8 cellular contexts compared by ENCODE assay signal in the genomic region with DNA sequence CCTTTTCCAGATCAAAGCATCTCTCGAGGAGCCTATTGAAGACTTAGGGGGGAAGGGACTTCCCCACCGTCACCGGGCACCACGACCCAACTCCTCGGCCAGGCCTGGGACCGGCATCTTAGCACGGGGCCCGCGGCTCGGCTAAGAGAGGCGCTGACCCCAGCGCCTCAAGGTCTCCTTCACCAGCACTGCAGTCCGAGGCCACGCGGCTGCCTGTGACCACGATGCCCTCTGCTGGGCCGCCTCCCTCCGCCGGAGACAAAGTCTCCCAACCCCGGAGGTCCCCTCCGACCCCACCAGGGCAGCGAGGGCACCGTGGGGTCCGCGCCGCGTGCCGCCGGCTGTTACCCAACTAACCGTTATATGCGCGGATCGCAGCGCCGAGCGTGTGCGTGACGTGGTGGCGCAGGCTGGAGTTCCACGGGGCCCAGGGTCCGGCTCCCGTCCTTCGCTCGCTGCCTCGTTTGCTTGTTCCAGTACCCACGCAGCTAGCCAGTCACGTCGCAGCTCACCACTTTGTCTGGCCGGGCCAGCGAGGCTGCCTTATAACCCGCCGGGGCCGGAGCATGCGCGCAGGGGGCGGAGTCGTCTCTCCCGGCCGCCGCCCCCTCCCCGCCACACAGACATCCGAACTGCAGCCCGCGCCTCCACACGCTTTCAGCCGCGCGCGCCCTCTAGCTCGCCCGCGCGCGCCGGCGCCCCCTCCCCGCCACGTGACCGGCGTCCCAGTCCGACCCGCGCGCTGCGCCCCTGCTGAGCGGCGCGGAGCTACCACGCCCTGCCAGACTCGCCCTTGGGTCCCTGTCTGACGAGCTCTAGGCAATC. TPM values are rescaled to one million over a fixed set of nuclear protein-coding genes. Genes with fewer than 3 reads are reported as not detected.
DNase-seq lines count a peak whose midpoint lies in the region; ATAC-seq, FAIRE-seq and TF ChIP-seq lines count a peak whose summit lies in the region.

A gene with protein sequence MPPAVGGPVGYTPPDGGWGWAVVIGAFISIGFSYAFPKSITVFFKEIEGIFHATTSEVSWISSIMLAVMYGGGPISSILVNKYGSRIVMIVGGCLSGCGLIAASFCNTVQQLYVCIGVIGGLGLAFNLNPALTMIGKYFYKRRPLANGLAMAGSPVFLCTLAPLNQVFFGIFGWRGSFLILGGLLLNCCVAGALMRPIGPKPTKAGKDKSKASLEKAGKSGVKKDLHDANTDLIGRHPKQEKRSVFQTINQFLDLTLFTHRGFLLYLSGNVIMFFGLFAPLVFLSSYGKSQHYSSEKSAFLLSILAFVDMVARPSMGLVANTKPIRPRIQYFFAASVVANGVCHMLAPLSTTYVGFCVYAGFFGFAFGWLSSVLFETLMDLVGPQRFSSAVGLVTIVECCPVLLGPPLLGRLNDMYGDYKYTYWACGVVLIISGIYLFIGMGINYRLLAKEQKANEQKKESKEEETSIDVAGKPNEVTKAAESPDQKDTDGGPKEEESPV (minus strand): TSS at position 519 of the 825 bp plus-strand sequence. CDS start 26,888 bp downstream, outside the sequence.

- no peak for FAIRE-seq in astrocyte (lab: Jason Lieb, UNC)

- H3K79me2 ChIP-seq in astrocyte (ENCODE audit: insufficient read depth, low read length): peaks cover 96% of the 10 kb centered on the region

- H2AFZ ChIP-seq in astrocyte (ENCODE audit: low read depth, low read length): peak within 1 kb of the TSS; percentile 97

- DNase-seq in NCI-H2029 (lab: John Stamatoyannopoulos, UW) (peak; percentile 42), astrocyte (ENCODE audit: low read depth) (peak; percentile 85), hepatic stellate cell (ENCODE audit: low spot score) (peak; percentile 91), retina (peak; percentile 96), cortex of kidney (lab: John Stamatoyannopoulos, UW) (no peak)
- DNase-seq in T-helper 2 cell treated with Interferon-gamma antibody and Interleukin-4, amounts not matched to agents 5 μg/mL and 100 μg/mL, for 36 hours (ENCODE audit: low spot score): peak; percentile 95

- H3K36me3 ChIP-seq in astrocyte (ENCODE audit: insufficient read depth, low read length): peaks cover 5% of the 10 kb centered on the region

- peaks cover 52% of the 10 kb centered on the region for H4K20me1 ChIP-seq in astrocyte (ENCODE audit: insufficient read depth, low read length)

- ATAC-seq in GM18511 (IDR thresholded peaks at IDR 0.05; ENCODE audit: unreplicated experiment): peak; percentile 76
- ATAC-seq in HG03025 (IDR thresholded peaks at IDR 0.05; ENCODE audit: low FRiP score, unreplicated experiment): peak; percentile 76

- H3K9me3 Mint-ChIP-seq in T-helper 2 cell treated with Interferon-gamma antibody and Interleukin-4, amounts not matched to agents 5 μg/mL and 100 μg/mL, for 36 hours: no peaks in the 10 kb centered on the region
- H3K9me3 Mint-ChIP-seq in astrocyte (ENCODE audit: unreplicated experiment): no peaks in the 10 kb centered on the region

- H3K4me1 Mint-ChIP-seq in T-helper 2 cell treated with Interferon-gamma antibody and Interleukin-4, amounts not matched to agents 5 μg/mL and 100 μg/mL, for 36 hours (ENCODE audit: low read depth): peaks cover 50% of the 10 kb centered on the region
- H3K4me1 Mint-ChIP-seq in astrocyte (ENCODE audit: low read depth, unreplicated experiment): peaks cover 22% of the 10 kb centered on the region

- H3K36me3 Mint-ChIP-seq in T-helper 2 cell treated with Interferon-gamma antibody and Interleukin-4, amounts not matched to agents 5 μg/mL and 100 μg/mL, for 36 hours (ENCODE audit: low read depth): peaks cover 28% of the 10 kb centered on the region
- peaks cover 1% of the 10 kb centered on the region for H3K36me3 Mint-ChIP-seq in astrocyte (ENCODE audit: low read depth, unreplicated experiment)

- TF ChIP-seq CTCF in astrocyte (IDR thresholded peaks at IDR 0.05; ENCODE audit: insufficient read depth, low read depth, low read length): no peak

- H3K9me3 ChIP-seq in astrocyte (ENCODE audit: insufficient read depth, low read depth, low read length): no peaks in the 10 kb centered on the region

- no peaks in the 10 kb centered on the region for H3K27me3 Mint-ChIP-seq in T-helper 2 cell treated with Interferon-gamma antibody and Interleukin-4, amounts not matched to agents 5 μg/mL and 100 μg/mL, for 36 hours (ENCODE audit: low read depth)
- no peaks in the 10 kb centered on the region for H3K27me3 Mint-ChIP-seq in astrocyte (ENCODE audit: low read depth, unreplicated experiment)

- H3K4me1 ChIP-seq in astrocyte (ENCODE audit: insufficient read depth, low read length): peaks cover 18% of the 10 kb centered on the region

- peak within 1 kb of the TSS; percentile 94 for H3K27ac ChIP-seq in astrocyte (ENCODE audit: low read depth, low read length)

- no peaks in the 10 kb centered on the region for H3K27me3 ChIP-seq in astrocyte (ENCODE audit: insufficient read depth, low read length)

- peak within 1 kb of the TSS; percentile 84 for H3K4me3 Mint-ChIP-seq in T-helper 2 cell treated with Interferon-gamma antibody and Interleukin-4, amounts not matched to agents 5 μg/mL and 100 μg/mL, for 36 hours
- H3K4me3 Mint-ChIP-seq in astrocyte (ENCODE audit: unreplicated experiment): peak within 1 kb of the TSS; percentile 98

- peak within 1 kb of the TSS; percentile 99 for H3K4me2 ChIP-seq in astrocyte (ENCODE audit: low read length)

- H3K27ac Mint-ChIP-seq in T-helper 2 cell treated with Interferon-gamma antibody and Interleukin-4, amounts not matched to agents 5 μg/mL and 100 μg/mL, for 36 hours: peak within 1 kb of the TSS; percentile 99
- H3K27ac Mint-ChIP-seq in astrocyte (ENCODE audit: unreplicated experiment): peak within 1 kb of the TSS; percentile 93

- peak within 1 kb of the TSS; percentile 91 for H3K4me3 ChIP-seq in astrocyte (ENCODE audit: insufficient read depth, low read depth, low read length)

- peak within 1 kb of the TSS; percentile 98 for H3K9ac ChIP-seq in astrocyte (ENCODE audit: low read length)

RNA-seq across cellular contexts. Expression of the gene that starts here (rescaled TPM):
- 140 and 153 TPM in 2 replicates for total RNA-seq in astrocyte
